ENCODE assay signal across 30 cellular contexts in the genomic region with DNA sequence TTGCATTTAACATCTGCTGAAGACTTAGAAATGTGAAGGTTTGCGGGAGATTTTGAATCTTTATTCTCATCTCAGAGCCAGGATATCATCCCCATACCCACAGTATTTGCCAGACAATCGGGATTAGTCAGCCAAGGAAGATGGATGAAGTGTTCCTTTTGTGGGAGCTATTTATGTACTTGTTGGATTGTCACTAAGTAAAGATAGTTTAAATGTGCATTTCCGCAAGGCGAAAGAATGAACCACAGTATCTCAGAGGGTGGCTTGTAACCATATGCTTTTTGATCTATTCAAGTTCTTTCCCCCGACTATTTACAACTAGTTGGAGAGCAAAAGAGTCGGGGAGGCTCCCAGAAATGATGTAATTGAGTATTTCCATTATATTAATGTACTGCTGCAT.
A peak's percentile ranks its signal among the peaks of the same experiment; 100 is the strongest.
DNase-seq lines count a peak whose midpoint lies in the region; ATAC-seq, FAIRE-seq and TF ChIP-seq lines count a peak whose summit lies in the region.
"Had no signal": no experiment of that assay in that cellular context is flagged by ENCODE, and none has a peak within 500 bp of the region (broad histone marks: within the 10 kb centered on the region; RNA-seq: fewer than 3 reads in every experiment).

No MANE protein-coding gene starts in this region.

- H4K20me1 ChIP-seq in astrocyte (ENCODE audit: insufficient read depth, low read length): no peaks in the 10 kb centered on the region

- 65 to 78% methylated on average over 6 of the region's 6 CpGs for WGBS in thyroid gland, 2 donors

- no peaks in the 10 kb centered on the region for H3K27me3 ChIP-seq in astrocyte (ENCODE audit: insufficient read depth, low read length)
- H3K27me3 ChIP-seq in thyroid gland: no peaks in the 10 kb centered on the region
- H3K27me3 ChIP-seq in BE2C: no peaks in the 10 kb centered on the region
- H3K27me3 ChIP-seq: adrenal gland, hepatocyte, left lung had no signal

- no peak overlapping the region for H3K27ac ChIP-seq in astrocyte (ENCODE audit: low read depth, low read length)
- H3K27ac ChIP-seq in thyroid gland: no peak overlapping the region
- H3K27ac ChIP-seq: adrenal gland, hepatocyte, KMS-11, left lung, skin epidermis had no signal

- intact Hi-C loops in left colon (cut with DNase I, micrococcal nuclease) (no loop called here), thyroid gland (cut with DNase I) (no loop called here)

- H3K9ac ChIP-seq in astrocyte (ENCODE audit: low read length): no peak overlapping the region
- H3K9ac ChIP-seq: KMS-11 had no signal

- ATAC-seq in left colon: no peak
- ATAC-seq: activated T-cell treated with anti-CD3 and anti-CD28 coated beads, Interleukin-2, amount 50 U/mL, for 4 hours; naive thymus-derived CD4-positive, alpha-beta T cell had no signal

- H3K27me3 Mint-ChIP-seq in HFFc6 (ENCODE audit: insufficient read depth) (peaks cover 43% of the 10 kb centered on the region), astrocyte (ENCODE audit: low read depth, unreplicated experiment) (no peaks in the 10 kb centered on the region)
- H3K27me3 Mint-ChIP-seq: CD4-positive, CD25-positive, alpha-beta regulatory T cell; dendritic cell treated with granulocyte-macrophage colony-stimulating factor and Interleukin-4, amounts not matched to agents 40 ng/mL and 50 ng/mL, for 4 days had no signal

- FAIRE-seq in astrocyte (lab: Jason Lieb, UNC): no peak
- FAIRE-seq: endometrium, RCC 7860 had no signal

- H3K9me3 ChIP-seq in astrocyte (ENCODE audit: insufficient read depth, low read depth, low read length) (no peaks in the 10 kb centered on the region), thyroid gland (no peaks in the 10 kb centered on the region), BE2C (no peaks in the 10 kb centered on the region)
- H3K9me3 ChIP-seq: adrenal gland, left lung had no signal

- TF ChIP-seq CTCF in HFFc6 (IDR thresholded peaks at IDR 0.05) (no peak), astrocyte (IDR thresholded peaks at IDR 0.05; ENCODE audit: insufficient read depth, low read depth, low read length) (no peak), fibroblast of pulmonary artery (IDR thresholded peaks at IDR 0.05; ENCODE audit: low read length, missing control alignments) (no peak), thyroid gland (IDR thresholded peaks at IDR 0.05) (no peak), BE2C (IDR thresholded peaks at IDR 0.05; ENCODE audit: low read depth, low read length) (no peak)

- DNase-seq in AG08396 (ENCODE audit: low spot score) (peak; percentile 7), HFFc6 (peak; percentile 2), astrocyte (ENCODE audit: low read depth) (peak; percentile 89), fibroblast of pulmonary artery (ENCODE audit: low read depth) (peak; percentile 48), left colon (no peak), thyroid gland (no peak), NCI-H1105 (lab: John Stamatoyannopoulos, UW) (no peak), BE2C (no peak)
- DNase-seq: ACHN; activated CD4-positive, alpha-beta T cell treated with anti-CD3 and anti-CD28 coated beads for 4 hours; activated naive CD4-positive, alpha-beta T cell; activated T-cell treated with anti-CD3 and anti-CD28 coated beads, Interleukin-2, amount 50 U/mL, for 4 hours; adrenal gland; caudate nucleus; CD4-positive, CD25-positive, alpha-beta regulatory T cell; GDM1; MV-4-11; naive thymus-derived CD4-positive, alpha-beta T cell; NCI-H1694 treated with DMSO at 0.1 percent for 48 hours; NCI-H2171; NCI-H524; occipital lobe; stimulated activated CD4-positive, alpha-beta T cell treated with anti-CD3 and anti-CD28 coated beads, Interleukin-2, amount 100 ng/mL, for 24 hours had no signal

- H3K79me2 ChIP-seq in astrocyte (ENCODE audit: insufficient read depth, low read length): no peaks in the 10 kb centered on the region
- H3K79me2 ChIP-seq: hepatocyte had no signal

- no peak for TF ChIP-seq POLR2A in thyroid gland (IDR thresholded peaks at IDR 0.05)

- no peak overlapping the region for H3K4me3 ChIP-seq in astrocyte (ENCODE audit: insufficient read depth, low read depth, low read length)
- H3K4me3 ChIP-seq in fibroblast of pulmonary artery (replicated peaks; ENCODE audit: low read depth, low read length): peak overlapping the region; percentile 3
- no peak overlapping the region for H3K4me3 ChIP-seq in thyroid gland (replicated peaks in 1 of 3)
- no peak overlapping the region for H3K4me3 ChIP-seq in BE2C (ENCODE audit: low read depth, low read length)
- H3K4me3 ChIP-seq: adrenal gland, hepatocyte, left lung, skin epidermis had no signal

- H2AFZ ChIP-seq in astrocyte (ENCODE audit: low read depth, low read length): no peak overlapping the region
- H2AFZ ChIP-seq: hepatocyte had no signal

- H3K4me3 Mint-ChIP-seq in HFFc6 (no peak overlapping the region), astrocyte (ENCODE audit: unreplicated experiment) (no peak overlapping the region)
- H3K4me3 Mint-ChIP-seq: activated T-cell treated with anti-CD3 and anti-CD28 coated beads, Interleukin-2, amount 50 U/mL, for 4 hours; CD4-positive, CD25-positive, alpha-beta regulatory T cell; dendritic cell treated with granulocyte-macrophage colony-stimulating factor and Interleukin-4, amounts not matched to agents 40 ng/mL and 50 ng/mL, for 4 days; naive thymus-derived CD4-positive, alpha-beta T cell had no signal

- H3K4me2 ChIP-seq in astrocyte (ENCODE audit: low read length): peak overlapping the region; percentile 37
- H3K4me2 ChIP-seq: hepatocyte, KMS-11 had no signal

- H3K4me1 Mint-ChIP-seq in HFFc6 (ENCODE audit: low read depth) (peaks cover 27% of the 10 kb centered on the region), astrocyte (ENCODE audit: low read depth, unreplicated experiment) (no peaks in the 10 kb centered on the region)
- H3K4me1 Mint-ChIP-seq: CD4-positive, CD25-positive, alpha-beta regulatory T cell; naive thymus-derived CD4-positive, alpha-beta T cell had no signal

- H3K9me3 Mint-ChIP-seq in HFFc6: no peaks in the 10 kb centered on the region
- no peaks in the 10 kb centered on the region for H3K9me3 Mint-ChIP-seq in astrocyte (ENCODE audit: unreplicated experiment)
- H3K9me3 Mint-ChIP-seq: activated T-cell treated with anti-CD3 and anti-CD28 coated beads, Interleukin-2, amount 50 U/mL, for 4 hours; dendritic cell treated with granulocyte-macrophage colony-stimulating factor and Interleukin-4, amounts not matched to agents 40 ng/mL and 50 ng/mL, for 4 days had no signal

- H3K36me3 Mint-ChIP-seq in HFFc6 (ENCODE audit: low read depth) (no peaks in the 10 kb centered on the region), astrocyte (ENCODE audit: low read depth, unreplicated experiment) (no peaks in the 10 kb centered on the region)
- H3K36me3 Mint-ChIP-seq: CD4-positive, CD25-positive, alpha-beta regulatory T cell; naive thymus-derived CD4-positive, alpha-beta T cell had no signal

- H3K4me1 ChIP-seq in astrocyte (ENCODE audit: insufficient read depth, low read length) (no peaks in the 10 kb centered on the region), thyroid gland (no peaks in the 10 kb centered on the region), BE2C (no peaks in the 10 kb centered on the region)
- H3K4me1 ChIP-seq: adrenal gland, left lung had no signal

- H3K36me3 ChIP-seq in astrocyte (ENCODE audit: insufficient read depth, low read length) (no peaks in the 10 kb centered on the region), thyroid gland (no peaks in the 10 kb centered on the region), BE2C (no peaks in the 10 kb centered on the region)
- H3K36me3 ChIP-seq: adrenal gland, left lung had no signal

- no peak overlapping the region for H3K27ac Mint-ChIP-seq in HFFc6
- no peak overlapping the region for H3K27ac Mint-ChIP-seq in astrocyte (ENCODE audit: unreplicated experiment)
- H3K27ac Mint-ChIP-seq: CD4-positive, CD25-positive, alpha-beta regulatory T cell; dendritic cell treated with granulocyte-macrophage colony-stimulating factor and Interleukin-4, amounts not matched to agents 40 ng/mL and 50 ng/mL, for 4 days; naive thymus-derived CD4-positive, alpha-beta T cell had no signal

Comparison
In these comparisons a context has a peak if more than half of its experiments do, and no peak if none do; other contexts are left out.
1. DNase-seq: peak in AG08396 (single experiment), HFFc6 (single experiment), astrocyte (single experiment) and fibroblast of pulmonary artery (single experiment); none in left colon (0 of 2), thyroid gland (0 of 2), NCI-H1105 (single experiment) and BE2C (single experiment).